ENCODE assay signal across 15 cellular contexts in the genomic region with DNA sequence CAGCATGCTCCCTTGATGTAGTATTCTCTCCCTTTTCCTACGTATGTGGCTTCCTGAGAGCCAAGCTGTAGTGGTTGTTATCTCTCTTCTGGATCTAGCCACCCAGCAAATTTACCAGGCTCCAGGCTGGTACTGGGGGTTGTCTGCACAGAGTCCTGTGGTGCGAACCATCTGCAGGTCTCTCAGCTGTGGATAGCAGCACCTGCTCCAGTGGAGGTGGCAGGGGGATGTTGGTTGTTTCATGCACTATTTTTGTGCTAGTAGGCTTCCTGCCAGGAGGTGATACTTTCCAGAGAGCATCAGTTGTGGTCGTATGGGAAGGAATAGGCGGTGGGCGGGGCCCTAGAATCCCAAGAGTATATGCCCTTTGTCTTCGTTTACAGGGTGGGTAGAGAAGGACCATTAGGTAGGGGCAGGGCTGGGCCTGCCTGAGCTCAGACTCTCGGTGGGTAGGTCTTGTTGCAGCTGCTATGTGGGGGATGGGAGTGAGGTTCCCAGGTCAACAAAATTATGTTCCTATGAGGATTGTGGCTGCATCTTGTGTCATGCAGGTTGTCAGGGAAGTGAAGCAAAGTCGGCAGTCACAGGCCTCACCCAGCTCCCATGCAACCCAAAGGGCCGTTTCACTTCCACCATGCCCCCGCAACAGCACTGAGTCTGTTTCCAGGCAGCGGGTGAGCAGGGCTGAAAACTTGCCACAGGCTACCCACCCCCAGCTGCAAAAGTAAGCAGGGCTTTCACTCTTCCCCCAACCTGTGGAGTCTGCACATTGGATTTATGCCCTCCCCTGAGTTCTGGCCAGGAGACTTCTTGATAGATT.
A peak's percentile ranks its signal among the peaks of the same experiment; 100 is the strongest.
DNase-seq lines count a peak whose midpoint lies in the region; FAIRE-seq and TF ChIP-seq lines count a peak whose summit lies in the region.
"Had no signal": no experiment of that assay in that cellular context is flagged by ENCODE, and none has a peak within 500 bp of the region (broad histone marks: within the 10 kb centered on the region; RNA-seq: fewer than 3 reads in every experiment).

No MANE protein-coding gene starts in this region.

- H3K36me3 Mint-ChIP-seq in activated CD4-positive, alpha-beta memory T cell treated with anti-CD3 and anti-CD28 coated beads for 36 hours: no peaks in the 10 kb centered on the region
- H3K36me3 Mint-ChIP-seq: activated naive CD4-positive, alpha-beta T cell treated with anti-CD3 and anti-CD28 coated beads, Interleukin-2, amount 10 ng/mL, durations not matched to agents 7 days and 5 days had no signal

- no peak overlapping the region for H3K27ac Mint-ChIP-seq in activated CD4-positive, alpha-beta memory T cell treated with anti-CD3 and anti-CD28 coated beads for 36 hours
- H3K27ac Mint-ChIP-seq: activated naive CD4-positive, alpha-beta T cell treated with anti-CD3 and anti-CD28 coated beads, Interleukin-2, amount 10 ng/mL, durations not matched to agents 7 days and 5 days had no signal

- H3K27ac ChIP-seq in kidney (ENCODE audit: low read depth in 2 of 2, low read length in 2 of 2) (no peak overlapping the region), spleen (no peak overlapping the region), suprapubic skin (no peak overlapping the region)
- H3K27ac ChIP-seq: ascending aorta, transverse colon had no signal

- no peak overlapping the region for H3K9ac ChIP-seq in kidney (ENCODE audit: low read length in 2 of 2)

- no peak for FAIRE-seq in kidney (lab: Jason Lieb, UNC)
- FAIRE-seq: GM18507 had no signal

- H3K4me1 Mint-ChIP-seq in activated CD4-positive, alpha-beta memory T cell treated with anti-CD3 and anti-CD28 coated beads for 36 hours (ENCODE audit: low read depth): no peaks in the 10 kb centered on the region
- H3K4me1 Mint-ChIP-seq: activated naive CD4-positive, alpha-beta T cell treated with anti-CD3 and anti-CD28 coated beads, Interleukin-2, amount 10 ng/mL, durations not matched to agents 7 days and 5 days had no signal

- TF ChIP-seq EP300 in suprapubic skin (IDR thresholded peaks at IDR 0.05): no peak

- CTCF ChIA-PET in activated CD4-positive, alpha-beta memory T cell treated with anti-CD3 and anti-CD28 coated beads for 36 hours (lab: Charles Lee): no interaction called here

- no peaks in the 10 kb centered on the region for H3K27me3 Mint-ChIP-seq in activated CD4-positive, alpha-beta memory T cell treated with anti-CD3 and anti-CD28 coated beads for 36 hours
- H3K27me3 Mint-ChIP-seq: activated naive CD4-positive, alpha-beta T cell treated with anti-CD3 and anti-CD28 coated beads, Interleukin-2, amount 10 ng/mL, durations not matched to agents 7 days and 5 days had no signal

- H3K4me3 Mint-ChIP-seq in activated CD4-positive, alpha-beta memory T cell treated with anti-CD3 and anti-CD28 coated beads for 36 hours: no peak overlapping the region
- H3K4me3 Mint-ChIP-seq: activated naive CD4-positive, alpha-beta T cell treated with anti-CD3 and anti-CD28 coated beads, Interleukin-2, amount 10 ng/mL, durations not matched to agents 7 days and 5 days had no signal

- H3K9me3 Mint-ChIP-seq in activated CD4-positive, alpha-beta memory T cell treated with anti-CD3 and anti-CD28 coated beads for 36 hours: peaks cover 28% of the 10 kb centered on the region
- H3K9me3 Mint-ChIP-seq: activated naive CD4-positive, alpha-beta T cell treated with anti-CD3 and anti-CD28 coated beads, Interleukin-2, amount 10 ng/mL, durations not matched to agents 7 days and 5 days had no signal

- H3K4me3 ChIP-seq in kidney (ENCODE audit: low read length in 2 of 2): no peak overlapping the region
- H3K4me3 ChIP-seq in spleen: no peak overlapping the region
- H3K4me3 ChIP-seq in suprapubic skin: no peak overlapping the region
- H3K4me3 ChIP-seq: ascending aorta, transverse colon had no signal

- TF ChIP-seq CTCF in kidney (IDR thresholded peaks at IDR 0.05; ENCODE audit: borderline replicate concordance, extremely low read depth, insufficient read depth) (no peak), spleen (IDR thresholded peaks at IDR 0.05 in 8 of 11, conservative IDR thresholded peaks at IDR 0.05 in 3 of 11) (no peak), suprapubic skin (IDR thresholded peaks at IDR 0.05) (no peak)

- intact Hi-C loops in kidney (cut with DNase I): no loop called here
- intact Hi-C loops in spleen (cut with DNase I; ENCODE audit: low total_unique reads): no loop called here
- intact Hi-C loops in activated CD4-positive, alpha-beta memory T cell treated with anti-CD3 and anti-CD28 coated beads for 36 hours (cut with micrococcal nuclease): no loop called here

- peak; percentile 3 for DNase-seq in ELF-1 (ENCODE audit: low read depth, low spot score)
- peak; percentile 83 for DNase-seq in NCI-H1105 (lab: John Stamatoyannopoulos, UW)
- DNase-seq in NCI-H69 (lab: John Stamatoyannopoulos, UW): peak; percentile 95
- peak; percentile 30 for DNase-seq in kidney
- DNase-seq in spleen: no peak
- no peak for DNase-seq in suprapubic skin (ENCODE audit: low spot score in 2 of 2)
- DNase-seq in activated CD4-positive, alpha-beta memory T cell treated with anti-CD3 and anti-CD28 coated beads for 36 hours: no peak
- DNase-seq: activated CD4-positive, alpha-beta T cell treated with anti-CD3 and anti-CD28 coated beads, Interleukin-2, amount 50 U/mL, for 1 hour; activated naive CD4-positive, alpha-beta T cell treated with anti-CD3 and anti-CD28 coated beads, Interleukin-2, amount 10 ng/mL, durations not matched to agents 7 days and 5 days; activated T-cell treated with anti-CD3 and anti-CD28 coated beads for 4 hours; BE2C; NCI-H524; transverse colon had no signal

- 43 to 75% (median 60%) methylated on average over 11 of the region's 11 CpGs for whole genome bisulfite sequencing in spleen, 5 donors
- WGBS in suprapubic skin: 87% methylated on average over 11 of the region's 11 CpGs

- H3K9me3 ChIP-seq in kidney (ENCODE audit: control insufficient read depth in 1 of 2, low read length in 2 of 2) (peaks cover 2 to 12% of the 10 kb centered on the region in 2 donors), spleen (peaks cover 8 to 60% (median 28%) of the 10 kb centered on the region in 8 donors), suprapubic skin (peaks cover 7% of the 10 kb centered on the region)
- H3K9me3 ChIP-seq: BE2C had no signal

- H3K27me3 ChIP-seq in spleen (replicated peaks in 1 of 7) (no peaks in the 10 kb centered on the region), suprapubic skin (no peaks in the 10 kb centered on the region)
- H3K27me3 ChIP-seq: ascending aorta, BE2C, transverse colon had no signal

- TF ChIP-seq POLR2A in spleen (IDR thresholded peaks at IDR 0.05) (no peak), suprapubic skin (IDR thresholded peaks at IDR 0.05) (no peak)

- H3K4me1 ChIP-seq in kidney (ENCODE audit: control insufficient read depth in 1 of 2, insufficient read depth in 1 of 2, low read depth in 1 of 2, low read length in 2 of 2) (no peaks in the 10 kb centered on the region), spleen (no peaks in the 10 kb centered on the region), suprapubic skin (no peaks in the 10 kb centered on the region)
- H3K4me1 ChIP-seq: ascending aorta, BE2C, transverse colon had no signal

- no peaks in the 10 kb centered on the region for H3K36me3 ChIP-seq in kidney (ENCODE audit: control insufficient read depth in 1 of 2, insufficient read depth in 2 of 2, low read length in 2 of 2)
- H3K36me3 ChIP-seq in spleen: no peaks in the 10 kb centered on the region
- H3K36me3 ChIP-seq in suprapubic skin: no peaks in the 10 kb centered on the region
- H3K36me3 ChIP-seq: ascending aorta, BE2C, transverse colon had no signal

- POLR2A ChIA-PET in activated CD4-positive, alpha-beta memory T cell treated with anti-CD3 and anti-CD28 coated beads for 36 hours (lab: Charles Lee): no interaction called here

Comparison
In these comparisons a context has a peak if more than half of its experiments do, and no peak if none do; other contexts are left out.
1. DNase-seq: peak in ELF-1 (single experiment), NCI-H1105 (single experiment), NCI-H69 (single experiment) and kidney (single experiment); none in spleen (single experiment), suprapubic skin (0 of 2) and activated CD4-positive, alpha-beta memory T cell treated with anti-CD3 and anti-CD28 coated beads for 36 hours (single experiment).